16 cellular contexts compared by ENCODE assay signal in genomic region chr16:85575910-85576309, GRCh38. TPM values are rescaled to one million over a fixed set of nuclear protein-coding genes. Genes with fewer than 3 reads are reported as not detected.
DNase-seq lines count a peak whose midpoint lies in the region; ATAC-seq and TF ChIP-seq lines count a peak whose summit lies in the region.
"Had no signal": no experiment of that assay in that cellular context is flagged by ENCODE, and none has a peak within 500 bp of the region (broad histone marks: within the 10 kb centered on the region; RNA-seq: fewer than 3 reads in every experiment).

No MANE protein-coding gene starts in this region.

- H3K36me3 ChIP-seq in SK-N-SH (replicated peaks in 1 of 2; ENCODE audit: control insufficient read depth in 1 of 2, insufficient read depth in 2 of 2, low read length in 1 of 2): no peaks in the 10 kb centered on the region
- H3K36me3 ChIP-seq in hepatocyte (replicated peaks; ENCODE audit: insufficient read depth, low read depth): no peaks in the 10 kb centered on the region
- peaks cover 0 to 5% (median 2%) of the 10 kb centered on the region in 5 donors for H3K36me3 ChIP-seq in subcutaneous abdominal adipose tissue (ENCODE audit: control insufficient read depth in 5 of 5, insufficient read depth in 5 of 5, low read length in 5 of 5)
- H3K36me3 ChIP-seq in brain microvascular endothelial cell (replicated peaks): no peaks in the 10 kb centered on the region
- H3K36me3 ChIP-seq: BE2C had no signal

- ATAC-seq in SK-N-SH treated with all-trans-retinoic acid at 6 μM for 48 hours: no peak
- ATAC-seq in stimulated activated effector memory CD8-positive, alpha-beta T cell treated with anti-CD3 and anti-CD28 coated beads, Interleukin-12 subunit alpha, Interleukin-12 subunit beta, amount 100 ng/mL, for 72 hours: no peak

- TF ChIP-seq CTCF in SK-N-SH (IDR thresholded peaks at IDR 0.05) (no peak), VCaP (conservative IDR thresholded peaks at IDR 0.05) (no peak), hepatocyte (IDR thresholded peaks at IDR 0.05; ENCODE audit: poor library complexity) (no peak), brain microvascular endothelial cell (IDR thresholded peaks at IDR 0.05; ENCODE audit: low read depth, low read length, missing control alignments) (no peak)

- H3K27ac ChIP-seq in SK-N-SH (ENCODE audit: low read depth in 2 of 2, low read length in 1 of 2): peak overlapping the region in 1 of 2 experiments; percentile 88; a peak in 2 of 4 replicates
- H3K27ac ChIP-seq in VCaP: peak overlapping the region; percentile 63
- H3K27ac ChIP-seq in hepatocyte: no peak overlapping the region
- peak overlapping the region; percentile 84 for H3K27ac ChIP-seq in subcutaneous abdominal adipose tissue (ENCODE audit: low read depth, low read length)
- no peak overlapping the region for H3K27ac ChIP-seq in brain microvascular endothelial cell
- H3K27ac ChIP-seq: KMS-11 had no signal

- in situ Hi-C loops in brain microvascular endothelial cell (cut with HindIII; ENCODE audit: low pct_ligation_motif_present, low sequenced_read_pairs): no loop called here

- no peaks in the 10 kb centered on the region for H3K9me3 Mint-ChIP-seq in stimulated activated effector memory CD8-positive, alpha-beta T cell treated with anti-CD3 and anti-CD28 coated beads, Interleukin-12 subunit alpha, Interleukin-12 subunit beta, amount 100 ng/mL, for 72 hours
- H3K9me3 Mint-ChIP-seq: HFFc6 had no signal

- WGBS in SK-N-SH (ENCODE audit: low lambda C conversion rate): 86% methylated on average over 5 of the region's 5 CpGs
- 49% methylated on average over 5 of the region's 5 CpGs for WGBS in hepatocyte (ENCODE audit: low lambda C conversion rate, missing lambda C conversion rate)

- H3K4me3 Mint-ChIP-seq in stimulated activated effector memory CD8-positive, alpha-beta T cell treated with anti-CD3 and anti-CD28 coated beads, Interleukin-12 subunit alpha, Interleukin-12 subunit beta, amount 100 ng/mL, for 72 hours: no peak overlapping the region
- H3K4me3 Mint-ChIP-seq: HFFc6 had no signal

- no peak overlapping the region for H3K4me3 ChIP-seq in SK-N-SH (ENCODE audit: low read depth in 2 of 2, low read length in 1 of 2)
- H3K4me3 ChIP-seq in hepatocyte: no peak overlapping the region
- no peak overlapping the region for H3K4me3 ChIP-seq in subcutaneous abdominal adipose tissue (ENCODE audit: low read depth in 1 of 5, low read length in 5 of 5)
- H3K4me3 ChIP-seq in brain microvascular endothelial cell (ENCODE audit: low read depth, low read length): no peak overlapping the region

- TF ChIP-seq RAD21 in SK-N-SH (IDR thresholded peaks at IDR 0.05; ENCODE audit: low read length): no peak

- H3K9me3 ChIP-seq in SK-N-SH: no peaks in the 10 kb centered on the region
- no peaks in the 10 kb centered on the region for H3K9me3 ChIP-seq in hepatocyte (ENCODE audit: low read depth)
- H3K9me3 ChIP-seq in subcutaneous abdominal adipose tissue (ENCODE audit: control insufficient read depth in 5 of 5, low read length in 5 of 5): no peaks in the 10 kb centered on the region
- H3K9me3 ChIP-seq: BE2C had no signal

- H4K20me1 ChIP-seq in SK-N-SH (ENCODE audit: insufficient read depth): peaks cover 96% of the 10 kb centered on the region
- H4K20me1 ChIP-seq in hepatocyte (ENCODE audit: insufficient read depth, poor library complexity, severe bottlenecking): peaks cover 86% of the 10 kb centered on the region

- H3K9me2 ChIP-seq in SK-N-SH (no peaks in the 10 kb centered on the region), hepatocyte (replicated peaks; ENCODE audit: insufficient read depth) (no peaks in the 10 kb centered on the region)

- peaks cover 20% of the 10 kb centered on the region for H3K36me3 Mint-ChIP-seq in stimulated activated effector memory CD8-positive, alpha-beta T cell treated with anti-CD3 and anti-CD28 coated beads, Interleukin-12 subunit alpha, Interleukin-12 subunit beta, amount 100 ng/mL, for 72 hours

- TF ChIP-seq EP300 in SK-N-SH (IDR thresholded peaks at IDR 0.05; ENCODE audit: borderline replicate concordance in 1 of 2, low read depth in 1 of 2, low read length in 1 of 2): no peak; a peak in 1 of 4 replicates

- H3K4me1 ChIP-seq in SK-N-SH (ENCODE audit: control insufficient read depth in 1 of 2, insufficient read depth in 2 of 2, low read depth in 1 of 2, low read length in 1 of 2) (peaks cover 31 to 80% of the 10 kb centered on the region in 2 experiments), hepatocyte (ENCODE audit: insufficient read depth) (peaks cover 56% of the 10 kb centered on the region), subcutaneous abdominal adipose tissue (ENCODE audit: control insufficient read depth in 5 of 5, insufficient read depth in 5 of 5, low read length in 5 of 5) (peaks cover 17 to 100% (median 98%) of the 10 kb centered on the region in 5 donors)

- DNase-seq in SK-N-SH (no peak), hepatocyte (ENCODE audit: low spot score) (no peak), brain microvascular endothelial cell (no peak), NCI-H146 treated with DMSO at 0.1 percent for 48 hours (lab: John Stamatoyannopoulos, UW; ENCODE audit: unreplicated experiment) (no peak)
- DNase-seq in stimulated activated effector memory CD8-positive, alpha-beta T cell treated with anti-CD3 and anti-CD28 coated beads, Interleukin-12 subunit alpha, Interleukin-12 subunit beta, amount 100 ng/mL, for 72 hours (ENCODE audit: low spot score in 2 of 2): no peak
- DNase-seq: 8988T, BE2C, HFFc6, NCI-H1436, NCI-H2029 treated with DMSO at 0.1 percent for 48 hours, NCI-H774, Right ventricle myocardium superior had no signal

- POLR2A ChIA-PET in SK-N-SH (lab: Yijun Ruan, JAX): interaction anchor here (1.3 to 1.5 kb wide), 2 partner anchors 11 to 30 kb away, joined by 3 to 4 read pairs; no protein-coding TSS in a partner anchor

- H3K4me2 ChIP-seq in SK-N-SH (no peak overlapping the region), hepatocyte (peak overlapping the region; percentile 27)
- H3K4me2 ChIP-seq: KMS-11 had no signal

- no peak overlapping the region for H3K27ac Mint-ChIP-seq in stimulated activated effector memory CD8-positive, alpha-beta T cell treated with anti-CD3 and anti-CD28 coated beads, Interleukin-12 subunit alpha, Interleukin-12 subunit beta, amount 100 ng/mL, for 72 hours
- H3K27ac Mint-ChIP-seq: HFFc6 had no signal

- peaks cover 14% of the 10 kb centered on the region for H3F3A ChIP-seq in SK-N-SH (replicated peaks; ENCODE audit: insufficient read depth)

- H3K27me3 ChIP-seq in SK-N-SH (ENCODE audit: insufficient read depth) (no peaks in the 10 kb centered on the region), hepatocyte (no peaks in the 10 kb centered on the region), subcutaneous abdominal adipose tissue (ENCODE audit: control insufficient read depth in 5 of 5, insufficient read depth in 4 of 5, low read length in 5 of 5) (no peaks in the 10 kb centered on the region), brain microvascular endothelial cell (replicated peaks) (no peaks in the 10 kb centered on the region)
- H3K27me3 ChIP-seq: BE2C had no signal

- H2AFZ ChIP-seq in SK-N-SH (ENCODE audit: low read depth) (no peak overlapping the region), hepatocyte (no peak overlapping the region)

- CTCF ChIA-PET in SK-N-SH (lab: Yijun Ruan, JAX): interaction anchor here (0.6 to 5.0 kb wide), 7 partner anchors 8 to 461 kb away, joined by 3 to 40 read pairs (median 6); no protein-coding TSS in a partner anchor

- no peak overlapping the region for H3K9ac ChIP-seq in SK-N-SH
- H3K9ac ChIP-seq in subcutaneous abdominal adipose tissue (ENCODE audit: low read length in 5 of 5): peak overlapping the region in 2 of 5 donors; percentile 19 to 21
- H3K9ac ChIP-seq: KMS-11 had no signal

- peaks cover 63% of the 10 kb centered on the region for H3K79me2 ChIP-seq in SK-N-SH (ENCODE audit: insufficient read depth)
- H3K79me2 ChIP-seq in hepatocyte: peaks cover 99% of the 10 kb centered on the region

- H3K4me1 Mint-ChIP-seq in stimulated activated effector memory CD8-positive, alpha-beta T cell treated with anti-CD3 and anti-CD28 coated beads, Interleukin-12 subunit alpha, Interleukin-12 subunit beta, amount 100 ng/mL, for 72 hours: peaks cover 67% of the 10 kb centered on the region

TF ChIP-seq in SK-N-SH, 30 proteins besides CTCF, POLR2A, EP300 and RAD21:
- TF ChIP-seq RCOR1 (IDR thresholded peaks at IDR 0.05; ENCODE audit: low read length) (peak; percentile 35; the same call in 1 of the 2 replicates), GATA2 (CRISPR knock-in tag; IDR thresholded peaks at IDR 0.05) (peak; percentile 47; the same call in 1 of the 2 replicates), USF2 (IDR thresholded peaks at IDR 0.05; ENCODE audit: borderline replicate concordance, low read depth, low read length) (no peak)

TF ChIP-seq in SK-N-SH treated with all-trans-retinoic acid at 6 μM for 48 hours, 23 proteins besides CTCF, POLR2A, EP300 and RAD21 (continues in another document):
- TF ChIP-seq BACH2 (CRISPR knock-in tag; IDR thresholded peaks at IDR 0.05; ENCODE audit: borderline replicate concordance) (no peak), ZNF565 (CRISPR knock-in tag; conservative IDR thresholded peaks at IDR 0.05; ENCODE audit: low read depth) (no peak), ZNF70 (CRISPR knock-in tag; IDR thresholded peaks at IDR 0.05) (no peak), SNAI2 (CRISPR knock-in tag; IDR thresholded peaks at IDR 0.05) (no peak), CSRNP3 (CRISPR knock-in tag; IDR thresholded peaks at IDR 0.05) (no peak), ESRRG (CRISPR knock-in tag; IDR thresholded peaks at IDR 0.05) (no peak)

RNA-seq across cellular contexts. Expression of gene GSE1, which starts 37.2 kb away (rescaled TPM):
- 22.7 and 26.5 TPM in 2 replicates for polyA plus RNA-seq in SK-N-SH (2012; rRNA removed)
- polyA plus RNA-seq in SK-N-SH (2012; cell fraction: cytosol; rRNA removed): 18.5 and 22.7 TPM in 2 replicates
- 94.0 and 103 TPM in 2 replicates for polyA plus RNA-seq in SK-N-SH (2012; cell fraction: nucleus; rRNA removed)
- total RNA-seq in hepatocyte: 32.8 and 43.5 TPM in 2 replicates
- polyA plus RNA-seq in hepatocyte: 27.9 and 33.1 TPM in 2 replicates

Comparison
In these comparisons a context has a peak if more than half of its experiments do, and no peak if none do; other contexts are left out.
1. H3K27ac ChIP-seq: peak in VCaP (single experiment) and subcutaneous abdominal adipose tissue (single experiment); none in hepatocyte (single experiment) and brain microvascular endothelial cell (single experiment).